Comparison of ENCODE assay signal across 9 cellular contexts in genomic region chr4:102429553-102429952, GRCh38.
DNase-seq lines count a peak whose midpoint lies in the region; TF ChIP-seq lines count a peak whose summit lies in the region.
"Had no signal": no experiment of that assay in that cellular context is flagged by ENCODE, and none has a peak within 500 bp of the region (broad histone marks: within the 10 kb centered on the region; RNA-seq: fewer than 3 reads in every experiment).

No MANE protein-coding gene starts in this region.

- no peak overlapping the region for H3K27ac ChIP-seq in neural progenitor cell
- H3K27ac ChIP-seq in dorsolateral prefrontal cortex: peak overlapping the region in 4 of 59 donors; percentile 24 to 90 (median 82)

- H3K4me3 ChIP-seq in epithelial cell of esophagus (ENCODE audit: low read length) (no peak overlapping the region), neural progenitor cell (no peak overlapping the region), dorsolateral prefrontal cortex (no peak overlapping the region)

- H3K4me1 Mint-ChIP-seq in neural progenitor cell: peaks cover 7% of the 10 kb centered on the region

- peaks cover 5% of the 10 kb centered on the region for H3K4me1 ChIP-seq in neural progenitor cell

- no peaks in the 10 kb centered on the region for H3K79me2 ChIP-seq in neural progenitor cell (ENCODE audit: low read depth)

- peaks cover 5% of the 10 kb centered on the region for H3K9me3 Mint-ChIP-seq in neural progenitor cell
- H3K9me3 Mint-ChIP-seq: dendritic cell treated with granulocyte-macrophage colony-stimulating factor and Interleukin-4, amounts not matched to agents 40 ng/mL and 50 ng/mL, for 4 days had no signal

- H3K4me2 ChIP-seq in neural progenitor cell: peak overlapping the region; percentile 80

- no peak overlapping the region for H3K9ac ChIP-seq in neural progenitor cell

- H4K20me1 ChIP-seq in neural progenitor cell (ENCODE audit: low read depth): no peaks in the 10 kb centered on the region

- H3K27ac Mint-ChIP-seq in neural progenitor cell: no peak overlapping the region
- H3K27ac Mint-ChIP-seq: dendritic cell treated with granulocyte-macrophage colony-stimulating factor and Interleukin-4, amounts not matched to agents 40 ng/mL and 50 ng/mL, for 4 days had no signal

- no peak overlapping the region for H2AFZ ChIP-seq in neural progenitor cell (replicated peaks)

- peaks cover 4% of the 10 kb centered on the region for H3K27me3 Mint-ChIP-seq in neural progenitor cell (ENCODE audit: insufficient read depth, low read depth)

- H3K4me3 Mint-ChIP-seq in neural progenitor cell: peak overlapping the region; percentile 4
- H3K4me3 Mint-ChIP-seq: dendritic cell treated with granulocyte-macrophage colony-stimulating factor and Interleukin-4, amounts not matched to agents 40 ng/mL and 50 ng/mL, for 4 days had no signal

- TF ChIP-seq CTCF in epithelial cell of esophagus (IDR thresholded peaks at IDR 0.05; ENCODE audit: insufficient read depth, low read depth, low read length, missing control alignments) (no peak), neural progenitor cell (IDR thresholded peaks at IDR 0.05) (no peak), dorsolateral prefrontal cortex (IDR thresholded peaks at IDR 0.05 in 54 of 56, conservative IDR thresholded peaks at IDR 0.05 in 2 of 56; ENCODE audit: low read depth in 1 of 56, partially characterized antibody in 56 of 56) (no peak)

- peaks cover 2% of the 10 kb centered on the region for H3K36me3 Mint-ChIP-seq in neural progenitor cell

- H3K27me3 ChIP-seq in neural progenitor cell: no peaks in the 10 kb centered on the region
- no peaks in the 10 kb centered on the region for H3K27me3 ChIP-seq in dorsolateral prefrontal cortex

- DNase-seq in GM03348 (ENCODE audit: low spot score) (peak; percentile 70), NCI-H460 (ENCODE audit: extremely low read depth, low read depth) (peak; percentile 88), epithelial cell of esophagus (ENCODE audit: low read depth) (peak; percentile 98), neural progenitor cell (ENCODE audit: low spot score) (no peak), dorsolateral prefrontal cortex (no peak), NCI-H1048 (lab: John Stamatoyannopoulos, UW) (no peak), pons (ENCODE audit: low spot score) (no peak)
- DNase-seq: NCI-H2081 had no signal

- intact Hi-C loops in dorsolateral prefrontal cortex (cut with DNase I): loop anchor here (5.0 to 10.0 kb wide), 2 partner anchors 82 to 85 kb away; partner anchors contain the start of gene SLC39A8 (in 2 of the 2)

- H3F3A ChIP-seq in neural progenitor cell (ENCODE audit: low read depth): no peaks in the 10 kb centered on the region

- H3K9me3 ChIP-seq in neural progenitor cell (ENCODE audit: low read depth): no peaks in the 10 kb centered on the region

- no peaks in the 10 kb centered on the region for H3K36me3 ChIP-seq in neural progenitor cell

Comparison
In these comparisons a context has a peak if more than half of its experiments do, and no peak if none do; other contexts are left out.
1. DNase-seq: peak in GM03348 (single experiment), NCI-H460 (single experiment) and epithelial cell of esophagus (single experiment); none in neural progenitor cell (single experiment), dorsolateral prefrontal cortex (0 of 10), NCI-H1048 (single experiment) and pons (single experiment).